25 cellular contexts compared by ENCODE assay signal in genomic region chr15:68385671-68386586, GRCh38. TPM values are rescaled to one million over a fixed set of nuclear protein-coding genes. Genes with fewer than 3 reads are reported as not detected.
DNase-seq lines count a peak whose midpoint lies in the region; ATAC-seq and TF ChIP-seq lines count a peak whose summit lies in the region.
"Had no signal": no experiment of that assay in that cellular context is flagged by ENCODE, and none has a peak within 500 bp of the region (broad histone marks: within the 10 kb centered on the region; RNA-seq: fewer than 3 reads in every experiment).

No MANE protein-coding gene starts in this region.

- no peaks in the 10 kb centered on the region for H3K36me3 Mint-ChIP-seq in activated CD8-positive, alpha-beta T cell treated with anti-CD3 and anti-CD28 coated beads, Interleukin-2, amount 10 ng/mL, durations not matched to agents 7 days and 5 days (ENCODE audit: low read depth)
- no peaks in the 10 kb centered on the region for H3K36me3 Mint-ChIP-seq in activated CD8-positive, alpha-beta T cell treated with anti-CD3 and anti-CD28 coated beads for 36 hours (ENCODE audit: low read depth)
- H3K36me3 Mint-ChIP-seq in activated CD4-positive, alpha-beta memory T cell treated with anti-CD3 and anti-CD28 coated beads, Interleukin-2, amount 10 ng/mL, durations not matched to agents 7 days and 5 days (ENCODE audit: low read depth) = no peaks in the 10 kb centered on the region
- H3K36me3 Mint-ChIP-seq in activated CD4-positive, alpha-beta T cell treated with anti-CD3 and anti-CD28 coated beads, Interleukin-2, amount 10 ng/mL, durations not matched to agents 7 days and 5 days (ENCODE audit: low read depth) = peaks cover 5% of the 10 kb centered on the region
- H3K36me3 Mint-ChIP-seq: memory B cell; naive thymus-derived CD4-positive, alpha-beta T cell; stimulated activated effector memory CD8-positive, alpha-beta T cell treated with anti-CD3 and anti-CD28 coated beads, Interleukin-12 subunit alpha, Interleukin-12 subunit beta, amount 100 ng/mL, for 72 hours had no signal

- peak overlapping the region; percentile 42 to 98 for H3K4ac ChIP-seq in mesenchymal stem cell (ENCODE audit: low read depth in 1 of 2, low read length in 2 of 2)

- POLR2A ChIA-PET in activated CD8-positive, alpha-beta T cell treated with anti-CD3 and anti-CD28 coated beads, Interleukin-2, amount 10 ng/mL, durations not matched to agents 7 days and 5 days (lab: Charles Lee) = no interaction called here
- POLR2A ChIA-PET in activated CD8-positive, alpha-beta T cell treated with anti-CD3 and anti-CD28 coated beads for 36 hours (lab: Charles Lee) = no interaction called here
- POLR2A ChIA-PET in activated CD4-positive, alpha-beta memory T cell treated with anti-CD3 and anti-CD28 coated beads, Interleukin-2, amount 10 ng/mL, durations not matched to agents 7 days and 5 days (lab: Charles Lee) = no interaction called here
- POLR2A ChIA-PET in activated CD4-positive, alpha-beta T cell treated with anti-CD3 and anti-CD28 coated beads, Interleukin-2, amount 10 ng/mL, durations not matched to agents 7 days and 5 days (lab: Charles Lee) = no interaction called here

- no peaks in the 10 kb centered on the region for H3K9me3 Mint-ChIP-seq in activated CD8-positive, alpha-beta T cell treated with anti-CD3 and anti-CD28 coated beads, Interleukin-2, amount 10 ng/mL, durations not matched to agents 7 days and 5 days (ENCODE audit: insufficient read depth)
- no peaks in the 10 kb centered on the region for H3K9me3 Mint-ChIP-seq in activated CD8-positive, alpha-beta T cell treated with anti-CD3 and anti-CD28 coated beads for 36 hours
- no peaks in the 10 kb centered on the region for H3K9me3 Mint-ChIP-seq in activated CD4-positive, alpha-beta memory T cell treated with anti-CD3 and anti-CD28 coated beads, Interleukin-2, amount 10 ng/mL, durations not matched to agents 7 days and 5 days
- peaks cover 6% of the 10 kb centered on the region for H3K9me3 Mint-ChIP-seq in activated CD4-positive, alpha-beta T cell treated with anti-CD3 and anti-CD28 coated beads, Interleukin-2, amount 10 ng/mL, durations not matched to agents 7 days and 5 days
- H3K9me3 Mint-ChIP-seq: activated B cell treated with CpG ODN at 0.5 μM for 24 hours; dendritic cell treated with granulocyte-macrophage colony-stimulating factor and Interleukin-4, amounts not matched to agents 40 ng/mL and 50 ng/mL, for 4 days; memory B cell; stimulated activated effector memory CD8-positive, alpha-beta T cell treated with anti-CD3 and anti-CD28 coated beads, Interleukin-12 subunit alpha, Interleukin-12 subunit beta, amount 100 ng/mL, for 72 hours had no signal

- H3K18ac ChIP-seq in mesenchymal stem cell (ENCODE audit: low read depth in 1 of 2, low read length in 2 of 2) = peak overlapping the region; percentile 98

- no peak overlapping the region for H2AFZ ChIP-seq in mesenchymal stem cell (ENCODE audit: low read depth, low read length)
- H2AFZ ChIP-seq: parathyroid adenoma had no signal

- H3K4me3 ChIP-seq in mesenchymal stem cell (ENCODE audit: insufficient read depth in 1 of 2, low read depth in 1 of 2, low read length in 2 of 2) (no peak overlapping the region), thoracic aorta (no peak overlapping the region)
- H3K4me3 ChIP-seq: GM12878, testis had no signal

- H3K36me3 ChIP-seq in mesenchymal stem cell (ENCODE audit: control insufficient read depth in 1 of 2, insufficient read depth in 2 of 2, low read depth in 1 of 2, low read length in 2 of 2) = peaks cover 0 to 37% of the 10 kb centered on the region in 2 experiments
- H3K36me3 ChIP-seq in thoracic aorta = no peaks in the 10 kb centered on the region

- CTCF ChIA-PET in activated CD8-positive, alpha-beta T cell treated with anti-CD3 and anti-CD28 coated beads, Interleukin-2, amount 10 ng/mL, durations not matched to agents 7 days and 5 days (lab: Charles Lee) = interaction anchor here (9.6 kb wide), 1 partner anchor 80 kb away, joined by 143 read pairs; no protein-coding TSS in a partner anchor
- CTCF ChIA-PET in activated CD8-positive, alpha-beta T cell treated with anti-CD3 and anti-CD28 coated beads for 36 hours (lab: Charles Lee) = interaction anchor here (6.8 kb wide), 1 partner anchor 78 kb away, joined by 59 read pairs; no protein-coding TSS in a partner anchor
- CTCF ChIA-PET in activated CD4-positive, alpha-beta memory T cell treated with anti-CD3 and anti-CD28 coated beads, Interleukin-2, amount 10 ng/mL, durations not matched to agents 7 days and 5 days (lab: Charles Lee) = interaction anchor here (1.6 to 1.8 kb wide), 2 partner anchors 79 to 133 kb away, joined by 4 to 5 read pairs; no protein-coding TSS in a partner anchor
- CTCF ChIA-PET in activated CD4-positive, alpha-beta T cell treated with anti-CD3 and anti-CD28 coated beads, Interleukin-2, amount 10 ng/mL, durations not matched to agents 7 days and 5 days (lab: Charles Lee) = interaction anchor here (1.4 kb wide), 1 partner anchor 80 kb away, joined by 3 read pairs; no protein-coding TSS in a partner anchor

- peak; percentile 13 for DNase-seq in activated CD8-positive, alpha-beta T cell treated with anti-CD3 and anti-CD28 coated beads, Interleukin-2, amount 10 ng/mL, durations not matched to agents 7 days and 5 days
- DNase-seq in activated CD8-positive, alpha-beta T cell treated with anti-CD3 and anti-CD28 coated beads for 36 hours = no peak
- peak; percentile 12 for DNase-seq in activated CD4-positive, alpha-beta memory T cell treated with anti-CD3 and anti-CD28 coated beads, Interleukin-2, amount 10 ng/mL, durations not matched to agents 7 days and 5 days
- DNase-seq in mesenchymal stem cell = no peak
- DNase-seq in thoracic aorta (ENCODE audit: low spot score) = no peak
- DNase-seq in activated CD4-positive, alpha-beta T cell treated with anti-CD3 and anti-CD28 coated beads, Interleukin-2, amount 10 ng/mL, durations not matched to agents 7 days and 5 days = no peak
- DNase-seq: 8988T, activated gamma-delta T cell, DMS79, glutamatergic neuron, kidney glomerular epithelial cell, NCI-H146, NCI-H524, SK-N-SH, testis had no signal

- peak overlapping the region; percentile 84 for H2BK15ac ChIP-seq in mesenchymal stem cell (ENCODE audit: low read depth, poor library complexity, severe bottlenecking)

- H3K4me1 Mint-ChIP-seq in activated CD8-positive, alpha-beta T cell treated with anti-CD3 and anti-CD28 coated beads, Interleukin-2, amount 10 ng/mL, durations not matched to agents 7 days and 5 days (ENCODE audit: low read depth) = peaks cover 18% of the 10 kb centered on the region
- H3K4me1 Mint-ChIP-seq in activated CD8-positive, alpha-beta T cell treated with anti-CD3 and anti-CD28 coated beads for 36 hours (ENCODE audit: low read depth) = peaks cover 2% of the 10 kb centered on the region
- H3K4me1 Mint-ChIP-seq in activated CD4-positive, alpha-beta memory T cell treated with anti-CD3 and anti-CD28 coated beads, Interleukin-2, amount 10 ng/mL, durations not matched to agents 7 days and 5 days = peaks cover 15% of the 10 kb centered on the region
- H3K4me1 Mint-ChIP-seq in activated CD4-positive, alpha-beta T cell treated with anti-CD3 and anti-CD28 coated beads, Interleukin-2, amount 10 ng/mL, durations not matched to agents 7 days and 5 days = peaks cover 19% of the 10 kb centered on the region
- H3K4me1 Mint-ChIP-seq: activated B cell treated with CpG ODN at 0.5 μM for 24 hours, memory B cell had no signal

- no peak overlapping the region for H3K27ac Mint-ChIP-seq in activated CD8-positive, alpha-beta T cell treated with anti-CD3 and anti-CD28 coated beads, Interleukin-2, amount 10 ng/mL, durations not matched to agents 7 days and 5 days
- no peak overlapping the region for H3K27ac Mint-ChIP-seq in activated CD8-positive, alpha-beta T cell treated with anti-CD3 and anti-CD28 coated beads for 36 hours
- no peak overlapping the region for H3K27ac Mint-ChIP-seq in activated CD4-positive, alpha-beta memory T cell treated with anti-CD3 and anti-CD28 coated beads, Interleukin-2, amount 10 ng/mL, durations not matched to agents 7 days and 5 days
- no peak overlapping the region for H3K27ac Mint-ChIP-seq in activated CD4-positive, alpha-beta T cell treated with anti-CD3 and anti-CD28 coated beads, Interleukin-2, amount 10 ng/mL, durations not matched to agents 7 days and 5 days
- H3K27ac Mint-ChIP-seq: activated B cell treated with CpG ODN at 0.5 μM for 24 hours; dendritic cell treated with granulocyte-macrophage colony-stimulating factor and Interleukin-4, amounts not matched to agents 40 ng/mL and 50 ng/mL, for 4 days; memory B cell; naive thymus-derived CD4-positive, alpha-beta T cell; stimulated activated effector memory CD8-positive, alpha-beta T cell treated with anti-CD3 and anti-CD28 coated beads, Interleukin-12 subunit alpha, Interleukin-12 subunit beta, amount 100 ng/mL, for 72 hours had no signal

- no peak overlapping the region for H3K9ac ChIP-seq in mesenchymal stem cell (ENCODE audit: low read length)
- H3K9ac ChIP-seq: parathyroid adenoma, SK-N-SH had no signal

- H2AK5ac ChIP-seq in mesenchymal stem cell (ENCODE audit: low read length, severe bottlenecking) = no peak overlapping the region

- H3K27ac ChIP-seq in mesenchymal stem cell (ENCODE audit: low read length, poor library complexity, severe bottlenecking) = no peak overlapping the region
- H3K27ac ChIP-seq in thoracic aorta = peak overlapping the region; percentile 17 to 63
- H3K27ac ChIP-seq: parathyroid adenoma had no signal

- peak overlapping the region; percentile 67 for H4K8ac ChIP-seq in mesenchymal stem cell (ENCODE audit: low read length)

- no peak overlapping the region for H3K23ac ChIP-seq in mesenchymal stem cell (ENCODE audit: low read length in 2 of 2)

- no peak for TF ChIP-seq CTCF in activated CD8-positive, alpha-beta T cell treated with anti-CD3 and anti-CD28 coated beads for 36 hours (IDR thresholded peaks at IDR 0.05)
- TF ChIP-seq CTCF in thoracic aorta (IDR thresholded peaks at IDR 0.05) = no peak

- peaks cover 25% of the 10 kb centered on the region for H3K79me1 ChIP-seq in mesenchymal stem cell (replicated peaks; ENCODE audit: low read length, poor library complexity, severe bottlenecking)

- ATAC-seq in activated CD8-positive, alpha-beta T cell treated with anti-CD3 and anti-CD28 coated beads, Interleukin-2, amount 10 ng/mL, durations not matched to agents 7 days and 5 days = no peak
- no peak for ATAC-seq in activated CD8-positive, alpha-beta T cell treated with anti-CD3 and anti-CD28 coated beads for 36 hours
- ATAC-seq in thoracic aorta (ENCODE audit: insufficient number of reproducible peaks, low FRiP score, low read depth) (no peak), GM19351 (IDR thresholded peaks at IDR 0.05; ENCODE audit: unreplicated experiment) (no peak), HG03460 (IDR thresholded peaks at IDR 0.05; ENCODE audit: unreplicated experiment) (no peak)
- ATAC-seq: GM12878; naive thymus-derived CD4-positive, alpha-beta T cell; stimulated activated effector memory CD8-positive, alpha-beta T cell treated with anti-CD3 and anti-CD28 coated beads, Interleukin-12 subunit alpha, Interleukin-12 subunit beta, amount 100 ng/mL, for 72 hours had no signal

- no peak overlapping the region for H3K4me2 ChIP-seq in mesenchymal stem cell (ENCODE audit: low read length, poor library complexity, severe bottlenecking)

- H3K14ac ChIP-seq in mesenchymal stem cell (ENCODE audit: low read length in 2 of 2) = peak overlapping the region in 1 of 2 experiments; percentile 45

- peak overlapping the region; percentile 45 for H2BK120ac ChIP-seq in mesenchymal stem cell (ENCODE audit: low read depth, low read length)

- no peak overlapping the region for H2BK5ac ChIP-seq in mesenchymal stem cell (ENCODE audit: low read depth, low read length, poor library complexity, severe bottlenecking)

- H4K91ac ChIP-seq in mesenchymal stem cell (ENCODE audit: low read length) = peak overlapping the region; percentile 89

- WGBS in mesenchymal stem cell = 98% methylated on average over 6 of the region's 8 CpGs

- H3K9me3 ChIP-seq in mesenchymal stem cell (ENCODE audit: control insufficient read depth, low read length) = no peaks in the 10 kb centered on the region
- H3K9me3 ChIP-seq in thoracic aorta = no peaks in the 10 kb centered on the region
- H3K9me3 ChIP-seq: SK-N-SH, testis had no signal

- H3K4me1 ChIP-seq in mesenchymal stem cell (ENCODE audit: control insufficient read depth, insufficient read depth, low read depth, low read length) = peaks cover 31% of the 10 kb centered on the region
- H3K4me1 ChIP-seq in thoracic aorta (ENCODE audit: control insufficient read depth in 1 of 2, low read depth in 2 of 2) = peaks cover 14 to 56% of the 10 kb centered on the region in 2 donors
- H3K4me1 ChIP-seq: parathyroid adenoma had no signal

- H2BK12ac ChIP-seq in mesenchymal stem cell (ENCODE audit: low read length in 2 of 2) = peak overlapping the region; percentile 76 to 99

- H3K4me3 Mint-ChIP-seq in activated CD8-positive, alpha-beta T cell treated with anti-CD3 and anti-CD28 coated beads, Interleukin-2, amount 10 ng/mL, durations not matched to agents 7 days and 5 days = no peak overlapping the region
- H3K4me3 Mint-ChIP-seq in activated CD8-positive, alpha-beta T cell treated with anti-CD3 and anti-CD28 coated beads for 36 hours = no peak overlapping the region
- no peak overlapping the region for H3K4me3 Mint-ChIP-seq in activated CD4-positive, alpha-beta memory T cell treated with anti-CD3 and anti-CD28 coated beads, Interleukin-2, amount 10 ng/mL, durations not matched to agents 7 days and 5 days
- no peak overlapping the region for H3K4me3 Mint-ChIP-seq in activated CD4-positive, alpha-beta T cell treated with anti-CD3 and anti-CD28 coated beads, Interleukin-2, amount 10 ng/mL, durations not matched to agents 7 days and 5 days
- H3K4me3 Mint-ChIP-seq: activated B cell treated with CpG ODN at 0.5 μM for 24 hours; dendritic cell treated with granulocyte-macrophage colony-stimulating factor and Interleukin-4, amounts not matched to agents 40 ng/mL and 50 ng/mL, for 4 days; memory B cell; naive thymus-derived CD4-positive, alpha-beta T cell; stimulated activated effector memory CD8-positive, alpha-beta T cell treated with anti-CD3 and anti-CD28 coated beads, Interleukin-12 subunit alpha, Interleukin-12 subunit beta, amount 100 ng/mL, for 72 hours had no signal

- H3K27me3 ChIP-seq in mesenchymal stem cell (ENCODE audit: control insufficient read depth in 1 of 2, insufficient read depth in 1 of 2, low read length in 2 of 2) (peaks cover 0 to 24% of the 10 kb centered on the region in 2 experiments), thoracic aorta (replicated peaks; ENCODE audit: insufficient read depth) (no peaks in the 10 kb centered on the region)
- H3K27me3 ChIP-seq: testis had no signal

- intact Hi-C loops in activated CD8-positive, alpha-beta T cell treated with anti-CD3 and anti-CD28 coated beads for 36 hours (cut with micrococcal nuclease) = no loop called here

- no peaks in the 10 kb centered on the region for H3K27me3 Mint-ChIP-seq in activated CD8-positive, alpha-beta T cell treated with anti-CD3 and anti-CD28 coated beads, Interleukin-2, amount 10 ng/mL, durations not matched to agents 7 days and 5 days (ENCODE audit: low read depth)
- H3K27me3 Mint-ChIP-seq in activated CD8-positive, alpha-beta T cell treated with anti-CD3 and anti-CD28 coated beads for 36 hours = peaks cover 3% of the 10 kb centered on the region
- peaks cover 4% of the 10 kb centered on the region for H3K27me3 Mint-ChIP-seq in activated CD4-positive, alpha-beta memory T cell treated with anti-CD3 and anti-CD28 coated beads, Interleukin-2, amount 10 ng/mL, durations not matched to agents 7 days and 5 days
- no peaks in the 10 kb centered on the region for H3K27me3 Mint-ChIP-seq in activated CD4-positive, alpha-beta T cell treated with anti-CD3 and anti-CD28 coated beads, Interleukin-2, amount 10 ng/mL, durations not matched to agents 7 days and 5 days

RNA-seq across cellular contexts. Expression of gene ITGA11, which starts 46.0 kb away (rescaled TPM):
- total RNA-seq in activated CD8-positive, alpha-beta T cell treated with anti-CD3 and anti-CD28 coated beads, Interleukin-2, amount 10 ng/mL, durations not matched to agents 7 days and 5 days = under 1 TPM; 0.18 to 0.39 TPM
- total RNA-seq in activated CD8-positive, alpha-beta T cell treated with anti-CD3 and anti-CD28 coated beads for 36 hours = 1 to 10 TPM; 1.7 to 3.6 TPM
- under 1 TPM; 0.20 to 0.73 TPM for total RNA-seq in activated CD4-positive, alpha-beta memory T cell treated with anti-CD3 and anti-CD28 coated beads, Interleukin-2, amount 10 ng/mL, durations not matched to agents 7 days and 5 days
- 146 TPM for polyA plus RNA-seq in mesenchymal stem cell (2013, experiment 1 of 2)
- polyA plus RNA-seq in mesenchymal stem cell (2013, experiment 2 of 2) = 150 TPM
- total RNA-seq in thoracic aorta = 100 to 1,000 TPM; 246 to 360 TPM
- total RNA-seq in activated CD4-positive, alpha-beta T cell treated with anti-CD3 and anti-CD28 coated beads, Interleukin-2, amount 10 ng/mL, durations not matched to agents 7 days and 5 days = 1 to 10 TPM; 1.0 to 1.1 TPM
- total RNA-seq: activated B cell treated with CpG ODN at 0.5 μM for 24 hours, HT-29 had no signal

Comparison
In these comparisons a context has a peak if more than half of its experiments do, and no peak if none do; other contexts are left out.
1. DNase-seq: peak in activated CD8-positive, alpha-beta T cell treated with anti-CD3 and anti-CD28 coated beads, Interleukin-2, amount 10 ng/mL, durations not matched to agents 7 days and 5 days (single experiment) and activated CD4-positive, alpha-beta memory T cell treated with anti-CD3 and anti-CD28 coated beads, Interleukin-2, amount 10 ng/mL, durations not matched to agents 7 days and 5 days (single experiment); none in activated CD8-positive, alpha-beta T cell treated with anti-CD3 and anti-CD28 coated beads for 36 hours (single experiment), mesenchymal stem cell (single experiment), thoracic aorta (single experiment) and activated CD4-positive, alpha-beta T cell treated with anti-CD3 and anti-CD28 coated beads, Interleukin-2, amount 10 ng/mL, durations not matched to agents 7 days and 5 days (single experiment).
2. RNA of gene ITGA11, which starts 46.0 kb away (total RNA-seq): 246 to 360 TPM in thoracic aorta; 1.7 to 3.6 TPM in activated CD8-positive, alpha-beta T cell treated with anti-CD3 and anti-CD28 coated beads for 36 hours, 1.0 to 1.1 TPM in activated CD4-positive, alpha-beta T cell treated with anti-CD3 and anti-CD28 coated beads, Interleukin-2, amount 10 ng/mL, durations not matched to agents 7 days and 5 days, 0.20 to 0.73 TPM in activated CD4-positive, alpha-beta memory T cell treated with anti-CD3 and anti-CD28 coated beads, Interleukin-2, amount 10 ng/mL, durations not matched to agents 7 days and 5 days and 0.18 to 0.39 TPM in activated CD8-positive, alpha-beta T cell treated with anti-CD3 and anti-CD28 coated beads, Interleukin-2, amount 10 ng/mL, durations not matched to agents 7 days and 5 days; every median in the first group is over 10 times any median in the second.